In genomic region chr19:12112238-12112637, GRCh38 we compare ENCODE assay signal across 1 cellular context.
TF ChIP-seq lines count a peak whose summit lies in the region.

No MANE protein-coding gene starts in this region.

TF ChIP-seq in GM23338, 12 proteins besides CTCF, POLR2A, EP300 and RAD21 (continued from another document):
- no peak for TF ChIP-seq ZNF462 (CRISPR knock-in tag; IDR thresholded peaks at IDR 0.05)
